In the genomic region with DNA sequence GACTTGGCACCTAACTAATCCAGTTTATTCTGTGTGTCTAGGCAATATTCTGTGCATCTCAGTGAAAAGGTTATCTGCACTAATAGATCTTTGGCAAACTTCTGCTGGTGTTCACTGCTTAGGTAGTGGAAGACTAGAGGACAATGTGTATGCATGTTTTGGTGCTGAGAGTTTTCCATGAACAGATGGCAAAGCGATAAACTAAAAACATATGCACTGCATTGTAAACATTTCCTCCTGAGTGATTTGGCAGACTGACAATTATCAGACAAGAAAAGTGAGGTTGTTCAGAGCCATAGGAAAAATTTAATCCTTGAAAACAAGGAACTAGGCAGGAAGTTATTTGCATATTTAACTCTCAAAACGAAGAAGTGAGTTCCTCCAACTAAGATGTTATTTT, we compare ENCODE assay signal across 1 cellular context.
TF ChIP-seq lines count a peak whose summit lies in the region.

No MANE protein-coding gene starts in this region.

TF ChIP-seq in SK-N-SH, 30 proteins besides CTCF, POLR2A, EP300 and RAD21 (continued from another document):
- no peak for TF ChIP-seq USF2 (IDR thresholded peaks at IDR 0.05; ENCODE audit: borderline replicate concordance, low read depth, low read length)
- no peak for TF ChIP-seq YY1 (IDR thresholded peaks at IDR 0.05; ENCODE audit: low read depth)
- TF ChIP-seq RFX5 (IDR thresholded peaks at IDR 0.05; ENCODE audit: low read length): no peak
- TF ChIP-seq RXRA (IDR thresholded peaks at IDR 0.05; ENCODE audit: borderline replicate concordance, low read depth): no peak
- TF ChIP-seq JUND (IDR thresholded peaks at IDR 0.05): peak; percentile 14; the same call in 1 of the 2 replicates
- no peak for TF ChIP-seq MEF2A (IDR thresholded peaks at IDR 0.05; ENCODE audit: borderline replicate concordance, low read depth)
- TF ChIP-seq, protein P1, sequence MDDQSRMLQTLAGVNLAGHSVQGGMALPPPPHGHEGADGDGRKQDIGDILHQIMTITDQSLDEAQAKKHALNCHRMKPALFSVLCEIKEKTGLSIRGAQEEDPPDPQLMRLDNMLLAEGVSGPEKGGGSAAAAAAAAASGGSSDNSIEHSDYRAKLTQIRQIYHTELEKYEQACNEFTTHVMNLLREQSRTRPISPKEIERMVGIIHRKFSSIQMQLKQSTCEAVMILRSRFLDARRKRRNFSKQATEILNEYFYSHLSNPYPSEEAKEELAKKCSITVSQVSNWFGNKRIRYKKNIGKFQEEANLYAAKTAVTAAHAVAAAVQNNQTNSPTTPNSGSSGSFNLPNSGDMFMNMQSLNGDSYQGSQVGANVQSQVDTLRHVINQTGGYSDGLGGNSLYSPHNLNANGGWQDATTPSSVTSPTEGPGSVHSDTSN (IDR thresholded peaks at IDR 0.05): peak; percentile 34; the same call in 1 of the 2 replicates
- TF ChIP-seq GABPA (IDR thresholded peaks at IDR 0.05; ENCODE audit: low read depth): no peak
- TF ChIP-seq EZH2phosphoT487 (IDR thresholded peaks at IDR 0.05; ENCODE audit: borderline replicate concordance, low read depth): no peak
- TF ChIP-seq FOXJ3 (CRISPR knock-in tag; IDR thresholded peaks at IDR 0.05): no peak
- TF ChIP-seq SMC3 (IDR thresholded peaks at IDR 0.05; ENCODE audit: low read depth, low read length): no peak
- TF ChIP-seq RCOR1 (IDR thresholded peaks at IDR 0.05; ENCODE audit: low read length): no peak
- no peak for TF ChIP-seq MXI1 (IDR thresholded peaks at IDR 0.05; ENCODE audit: low read depth, low read length)
- no peak for TF ChIP-seq TAF1 (IDR thresholded peaks at IDR 0.05; ENCODE audit: borderline replicate concordance, low read depth, low read length)
- no peak for TF ChIP-seq REST (IDR thresholded peaks at IDR 0.05; ENCODE audit: low read depth, low read length)
- TF ChIP-seq CHD2 (IDR thresholded peaks at IDR 0.05; ENCODE audit: low read length, partially characterized antibody): no peak
- no peak for TF ChIP-seq GATA2 (CRISPR knock-in tag; IDR thresholded peaks at IDR 0.05)
- peak; percentile 90 for TF ChIP-seq TCF12 (IDR thresholded peaks at IDR 0.05)
- TF ChIP-seq TEAD4 (IDR thresholded peaks at IDR 0.05; ENCODE audit: borderline replicate concordance, insufficient read depth): no peak
- TF ChIP-seq, protein P2, sequence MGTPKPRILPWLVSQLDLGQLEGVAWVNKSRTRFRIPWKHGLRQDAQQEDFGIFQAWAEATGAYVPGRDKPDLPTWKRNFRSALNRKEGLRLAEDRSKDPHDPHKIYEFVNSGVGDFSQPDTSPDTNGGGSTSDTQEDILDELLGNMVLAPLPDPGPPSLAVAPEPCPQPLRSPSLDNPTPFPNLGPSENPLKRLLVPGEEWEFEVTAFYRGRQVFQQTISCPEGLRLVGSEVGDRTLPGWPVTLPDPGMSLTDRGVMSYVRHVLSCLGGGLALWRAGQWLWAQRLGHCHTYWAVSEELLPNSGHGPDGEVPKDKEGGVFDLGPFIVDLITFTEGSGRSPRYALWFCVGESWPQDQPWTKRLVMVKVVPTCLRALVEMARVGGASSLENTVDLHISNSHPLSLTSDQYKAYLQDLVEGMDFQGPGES (IDR thresholded peaks at IDR 0.05; ENCODE audit: low read depth, low read length): no peak
- no peak for TF ChIP-seq FOXM1 (IDR thresholded peaks at IDR 0.05; ENCODE audit: low read depth)
- TF ChIP-seq, protein P3, sequence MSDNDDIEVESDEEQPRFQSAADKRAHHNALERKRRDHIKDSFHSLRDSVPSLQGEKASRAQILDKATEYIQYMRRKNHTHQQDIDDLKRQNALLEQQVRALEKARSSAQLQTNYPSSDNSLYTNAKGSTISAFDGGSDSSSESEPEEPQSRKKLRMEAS (IDR thresholded peaks at IDR 0.05; ENCODE audit: low read depth): no peak
- no peak for TF ChIP-seq POLR2AphosphoS5 (IDR thresholded peaks at IDR 0.05; ENCODE audit: low read depth, low read length)
TF ChIP-seq in SK-N-SH: peak in this region for 3.
